ENCODE assay signal across 9 cellular contexts in the genomic region with DNA sequence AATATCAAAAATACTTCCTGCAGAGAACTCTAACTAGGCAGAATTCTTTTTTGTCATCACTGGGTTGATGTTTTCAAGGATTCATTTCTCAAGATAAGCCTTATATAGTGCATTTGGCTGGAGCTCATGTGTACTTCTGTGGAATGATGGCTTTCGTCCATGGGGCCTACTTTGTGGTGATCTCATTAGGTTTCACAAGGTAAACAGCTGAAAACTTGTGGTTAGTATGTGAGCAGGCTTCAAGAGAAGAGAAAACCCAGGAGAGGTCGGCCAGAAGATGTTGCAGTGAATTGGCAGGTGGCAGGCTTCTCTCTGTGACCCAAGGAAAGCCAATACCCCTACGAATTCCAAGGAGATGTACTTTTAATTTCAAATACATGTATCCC.
A peak's percentile ranks its signal among the peaks of the same experiment; 100 is the strongest.
DNase-seq lines count a peak whose midpoint lies in the region; ATAC-seq and TF ChIP-seq lines count a peak whose summit lies in the region.
"Had no signal": no experiment of that assay in that cellular context is flagged by ENCODE, and none has a peak within 500 bp of the region (broad histone marks: within the 10 kb centered on the region; RNA-seq: fewer than 3 reads in every experiment).

No MANE protein-coding gene starts in this region.

- peaks cover 26% of the 10 kb centered on the region for H3K36me3 Mint-ChIP-seq in stimulated activated effector memory CD8-positive, alpha-beta T cell treated with anti-CD3 and anti-CD28 coated beads, Interleukin-12 subunit alpha, Interleukin-12 subunit beta, amount 100 ng/mL, for 72 hours

- no peak overlapping the region for H3K4me3 ChIP-seq in fibroblast of mammary gland (ENCODE audit: control insufficient read depth, low read depth, low read length)
- H3K4me3 ChIP-seq: SK-N-MC had no signal

- ATAC-seq in GM19395 (IDR thresholded peaks at IDR 0.05; ENCODE audit: unreplicated experiment) (peak; percentile 85), HG03565 (IDR thresholded peaks at IDR 0.05; ENCODE audit: unreplicated experiment) (peak; percentile 84)
- ATAC-seq in stimulated activated effector memory CD8-positive, alpha-beta T cell treated with anti-CD3 and anti-CD28 coated beads, Interleukin-12 subunit alpha, Interleukin-12 subunit beta, amount 100 ng/mL, for 72 hours, result peak; percentile 64

- in situ Hi-C loops in GM13976 (cut with MboI; ENCODE audit: low sequenced_read_pairs, unreplicated experiment), result no loop called here

- H3K9me3 Mint-ChIP-seq in stimulated activated effector memory CD8-positive, alpha-beta T cell treated with anti-CD3 and anti-CD28 coated beads, Interleukin-12 subunit alpha, Interleukin-12 subunit beta, amount 100 ng/mL, for 72 hours, result no peaks in the 10 kb centered on the region

- peak overlapping the region; percentile 27 for H3K27ac Mint-ChIP-seq in stimulated activated effector memory CD8-positive, alpha-beta T cell treated with anti-CD3 and anti-CD28 coated beads, Interleukin-12 subunit alpha, Interleukin-12 subunit beta, amount 100 ng/mL, for 72 hours

- H3K4me3 Mint-ChIP-seq in stimulated activated effector memory CD8-positive, alpha-beta T cell treated with anti-CD3 and anti-CD28 coated beads, Interleukin-12 subunit alpha, Interleukin-12 subunit beta, amount 100 ng/mL, for 72 hours, result no peak overlapping the region

- CTCF ChIA-PET in HEK293T (lab: Yijun Ruan, JAX), result no interaction called here

- TF ChIP-seq CTCF in fibroblast of mammary gland (conservative IDR thresholded peaks at IDR 0.05; ENCODE audit: control insufficient read depth, insufficient read depth, low read depth, low read length) (no peak), GM13976 (IDR thresholded peaks at IDR 0.05; ENCODE audit: borderline replicate concordance, control extremely low read depth, extremely low read depth, insufficient read depth, missing control alignments) (no peak)

- peaks cover 33% of the 10 kb centered on the region for H3K4me1 Mint-ChIP-seq in stimulated activated effector memory CD8-positive, alpha-beta T cell treated with anti-CD3 and anti-CD28 coated beads, Interleukin-12 subunit alpha, Interleukin-12 subunit beta, amount 100 ng/mL, for 72 hours

- DNase-seq in fibroblast of mammary gland (ENCODE audit: low read depth) (peak; percentile 96), HEK293T (ENCODE audit: extremely low spot score) (no peak), HuH-7 (ENCODE audit: low spot score) (no peak), GM13976 (ENCODE audit: low spot score) (no peak), epidermal melanocyte (ENCODE audit: insufficient read length, low spot score) (no peak)
- no peak for DNase-seq in stimulated activated effector memory CD8-positive, alpha-beta T cell treated with anti-CD3 and anti-CD28 coated beads, Interleukin-12 subunit alpha, Interleukin-12 subunit beta, amount 100 ng/mL, for 72 hours (ENCODE audit: low spot score in 2 of 2)

- POLR2A ChIA-PET in HEK293T (lab: Yijun Ruan, JAX), result interaction anchor here (0.8 to 1.0 kb wide), 3 partner anchors 13 to 241 kb away, joined by 3 to 5 read pairs (median 3); a partner anchor contains a TSS

TF ChIP-seq in HEK293T, 16 proteins besides CTCF, POLR2A, EP300 and RAD21:
- TF ChIP-seq NFRKB (IDR thresholded peaks at IDR 0.05) (no peak), FOXK2 (IDR thresholded peaks at IDR 0.05) (no peak)
